Comparison of ENCODE assay signal across 8 cellular contexts in genomic region chr2:199977984-199978415, GRCh38. TPM values are rescaled to one million over a fixed set of nuclear protein-coding genes. Genes with fewer than 3 reads are reported as not detected.
DNase-seq lines count a peak whose midpoint lies in the region; ATAC-seq, FAIRE-seq and TF ChIP-seq lines count a peak whose summit lies in the region.

No MANE protein-coding gene starts in this region.

- TF ChIP-seq EP300 in A549 (IDR thresholded peaks at IDR 0.05), result no peak

- H3K4me1 ChIP-seq in A549, result peaks cover 41% of the 10 kb centered on the region

- TF ChIP-seq POLR2A in A549 (IDR thresholded peaks at IDR 0.05; ENCODE audit: low read length), result no peak

- no peaks in the 10 kb centered on the region for H3K9me3 ChIP-seq in A549

- CTCF ChIA-PET in A549 (lab: Yijun Ruan, JAX), result interaction anchor here (0.6 to 3.4 kb wide), 3 partner anchors 327 to 505 kb away, joined by 3 to 44 read pairs (median 34); no protein-coding TSS in a partner anchor

- no peak overlapping the region for H3K4me3 ChIP-seq in A549

- TF ChIP-seq CTCF in A549 (IDR thresholded peaks at IDR 0.05), result no peak

- peak overlapping the region; percentile 72 for H3K27ac ChIP-seq in A549

- ATAC-seq in A549 (peak; percentile 55 to 68; a peak in 5 of 6 replicates), GM19372 (IDR thresholded peaks at IDR 0.05; ENCODE audit: low read depth, unreplicated experiment) (peak; percentile 72), HG03280 (IDR thresholded peaks at IDR 0.05; ENCODE audit: unreplicated experiment) (peak; percentile 63)

- FAIRE-seq in A549 (lab: Jason Lieb, UNC) (no peak), HTR-8/SVneo (lab: Jason Lieb, UNC) (no peak)

- TF ChIP-seq RAD21 in A549 (conservative IDR thresholded peaks at IDR 0.05 in 1 of 2, IDR thresholded peaks at IDR 0.05 in 1 of 2), result no peak; a peak in 1 of 5 replicates

- POLR2A ChIA-PET in A549 (lab: Yijun Ruan, JAX), result no interaction called here

- peak in 1 of 2 experiments; percentile 68 for DNase-seq in A549 (ENCODE audit: low read depth in 1 of 2, low spot score in 1 of 2)
- DNase-seq in astrocyte of the hippocampus (ENCODE audit: low read depth, low spot score), result peak; percentile 48
- peak; percentile 22 to 26 for DNase-seq in stimulated activated CD4-positive, alpha-beta T cell treated with anti-CD3 and anti-CD28 coated beads, Interleukin-2, amount 100 ng/mL, for 24 hours
- no peak for DNase-seq in HuH-7.5 (ENCODE audit: low spot score)
- no peak for DNase-seq in NCI-H1436 treated with DMSO at 0.1 percent for 48 hours (lab: John Stamatoyannopoulos, UW)
- DNase-seq in HTR-8/SVneo (ENCODE audit: insufficient read length, low spot score), result no peak

- peak overlapping the region; percentile 73 for H3K4me2 ChIP-seq in A549

TF ChIP-seq in A549, 52 proteins besides CTCF, POLR2A, EP300 and RAD21:
- peak; percentile 62 for TF ChIP-seq FOSL2 (IDR thresholded peaks at IDR 0.05)
- TF ChIP-seq FOSL2 (CRISPR knock-in tag; IDR thresholded peaks at IDR 0.05), result peak; percentile 83
- peak in 1 of 2 experiments; percentile 32; a peak in 1 of 5 replicates for TF ChIP-seq JUN (IDR thresholded peaks at IDR 0.05)
- TF ChIP-seq E2F6 (IDR thresholded peaks at IDR 0.05; ENCODE audit: borderline replicate concordance, low read depth), result no peak
- TF ChIP-seq JUNB (IDR thresholded peaks at IDR 0.05), result peak; percentile 37; the same call in 1 of the 2 replicates
- 0 out of 2 replicates have a peak, but pooled peaks have one; percentile 25 for TF ChIP-seq MAX (IDR thresholded peaks at IDR 0.05)

RNA-seq across cellular contexts. Expression of gene MAIP1, which starts 22.6 kb away (rescaled TPM):
- polyA plus RNA-seq in A549 (2011; rRNA removed), result 36.0 and 36.9 TPM in 2 replicates
- 26.7 and 39.8 TPM in 2 replicates for polyA plus RNA-seq in A549 (2012; cell fraction: cytosol; rRNA removed)
- 12.5 and 25.5 TPM in 2 replicates for polyA plus RNA-seq in A549 (2012; cell fraction: nucleus; rRNA removed)
- 50.4 to 51.8 TPM (median 50.9 TPM) in 3 replicates for polyA plus RNA-seq in A549 (2017; fragmentation: RNase III; extraction: RNeasy Plus Mini Kit Qiagen cat#74134 plus additional on column Dnase treatment)
- polyA minus RNA-seq in A549 (2011; rRNA and poly(A)+ RNA removed), result 12.7 and 15.1 TPM in 2 replicates

RNA-seq across cellular contexts. Expression of gene TYW5, which starts 22.7 kb away (rescaled TPM):
- 10.1 and 15.2 TPM in 2 replicates for polyA plus RNA-seq in A549 (2011; rRNA removed)
- polyA plus RNA-seq in A549 (2012; cell fraction: cytosol; rRNA removed), result 2.9 and 3.1 TPM in 2 replicates
- polyA plus RNA-seq in A549 (2012; cell fraction: nucleus; rRNA removed), result 2.4 and 4.4 TPM in 2 replicates
- 7.8 to 9.0 TPM (median 8.2 TPM) in 3 replicates for polyA plus RNA-seq in A549 (2017; fragmentation: RNase III; extraction: RNeasy Plus Mini Kit Qiagen cat#74134 plus additional on column Dnase treatment)
- 4.7 and 4.9 TPM in 2 replicates for polyA minus RNA-seq in A549 (2011; rRNA and poly(A)+ RNA removed)

Comparison
In these comparisons a context has a peak if more than half of its experiments do, and no peak if none do; other contexts are left out.
1. DNase-seq: peak in astrocyte of the hippocampus (single experiment) and stimulated activated CD4-positive, alpha-beta T cell treated with anti-CD3 and anti-CD28 coated beads, Interleukin-2, amount 100 ng/mL, for 24 hours (2 of 2); none in HuH-7.5 (single experiment), NCI-H1436 treated with DMSO at 0.1 percent for 48 hours (single experiment) and HTR-8/SVneo (single experiment).
2. Peak in every context shown above with its lines, with median percentiles within 50 percentile points of each other: ATAC-seq.